In the genomic region with DNA sequence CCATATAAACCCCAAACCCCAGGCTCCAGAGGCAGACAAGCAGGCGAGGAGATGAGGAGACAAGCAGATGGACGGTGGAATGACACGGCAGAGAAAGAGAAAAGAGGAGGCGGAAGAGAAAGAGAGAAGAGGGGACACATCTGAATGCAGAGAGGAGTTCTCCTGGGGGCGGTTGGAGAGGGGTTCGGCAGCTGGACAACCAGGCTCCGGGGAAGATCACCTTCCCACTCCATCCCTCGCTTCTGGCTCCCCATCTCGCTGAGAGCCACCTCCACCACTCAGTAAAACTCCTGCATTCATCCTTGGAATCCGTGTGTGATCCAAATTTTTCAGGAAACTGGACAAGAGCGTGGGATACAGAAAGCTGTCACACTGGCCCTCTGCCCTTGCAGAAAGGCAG, we compare ENCODE assay signal across 2 cellular contexts.
TF ChIP-seq lines count a peak whose summit lies in the region.

No MANE protein-coding gene starts in this region.

TF ChIP-seq in HepG2, 621 proteins besides CTCF, POLR2A, EP300 and RAD21 (continues in another document):
- TF ChIP-seq, protein P1, sequence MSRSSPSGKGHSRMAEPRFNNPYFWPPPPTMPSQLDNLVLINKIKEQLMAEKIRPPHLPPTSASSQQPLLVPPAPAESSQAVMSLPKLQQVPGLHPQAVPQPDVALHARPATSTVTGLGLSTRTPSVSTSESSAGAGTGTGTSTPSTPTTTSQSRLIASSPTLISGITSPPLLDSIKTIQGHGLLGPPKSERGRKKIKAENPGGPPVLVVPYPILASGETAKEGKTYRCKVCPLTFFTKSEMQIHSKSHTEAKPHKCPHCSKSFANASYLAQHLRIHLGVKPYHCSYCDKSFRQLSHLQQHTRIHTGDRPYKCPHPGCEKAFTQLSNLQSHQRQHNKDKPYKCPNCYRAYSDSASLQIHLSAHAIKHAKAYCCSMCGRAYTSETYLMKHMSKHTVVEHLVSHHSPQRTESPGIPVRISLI (CRISPR knock-in tag; IDR thresholded peaks at IDR 0.05; ENCODE audit: borderline replicate concordance) = no peak
- TF ChIP-seq, protein P2, sequence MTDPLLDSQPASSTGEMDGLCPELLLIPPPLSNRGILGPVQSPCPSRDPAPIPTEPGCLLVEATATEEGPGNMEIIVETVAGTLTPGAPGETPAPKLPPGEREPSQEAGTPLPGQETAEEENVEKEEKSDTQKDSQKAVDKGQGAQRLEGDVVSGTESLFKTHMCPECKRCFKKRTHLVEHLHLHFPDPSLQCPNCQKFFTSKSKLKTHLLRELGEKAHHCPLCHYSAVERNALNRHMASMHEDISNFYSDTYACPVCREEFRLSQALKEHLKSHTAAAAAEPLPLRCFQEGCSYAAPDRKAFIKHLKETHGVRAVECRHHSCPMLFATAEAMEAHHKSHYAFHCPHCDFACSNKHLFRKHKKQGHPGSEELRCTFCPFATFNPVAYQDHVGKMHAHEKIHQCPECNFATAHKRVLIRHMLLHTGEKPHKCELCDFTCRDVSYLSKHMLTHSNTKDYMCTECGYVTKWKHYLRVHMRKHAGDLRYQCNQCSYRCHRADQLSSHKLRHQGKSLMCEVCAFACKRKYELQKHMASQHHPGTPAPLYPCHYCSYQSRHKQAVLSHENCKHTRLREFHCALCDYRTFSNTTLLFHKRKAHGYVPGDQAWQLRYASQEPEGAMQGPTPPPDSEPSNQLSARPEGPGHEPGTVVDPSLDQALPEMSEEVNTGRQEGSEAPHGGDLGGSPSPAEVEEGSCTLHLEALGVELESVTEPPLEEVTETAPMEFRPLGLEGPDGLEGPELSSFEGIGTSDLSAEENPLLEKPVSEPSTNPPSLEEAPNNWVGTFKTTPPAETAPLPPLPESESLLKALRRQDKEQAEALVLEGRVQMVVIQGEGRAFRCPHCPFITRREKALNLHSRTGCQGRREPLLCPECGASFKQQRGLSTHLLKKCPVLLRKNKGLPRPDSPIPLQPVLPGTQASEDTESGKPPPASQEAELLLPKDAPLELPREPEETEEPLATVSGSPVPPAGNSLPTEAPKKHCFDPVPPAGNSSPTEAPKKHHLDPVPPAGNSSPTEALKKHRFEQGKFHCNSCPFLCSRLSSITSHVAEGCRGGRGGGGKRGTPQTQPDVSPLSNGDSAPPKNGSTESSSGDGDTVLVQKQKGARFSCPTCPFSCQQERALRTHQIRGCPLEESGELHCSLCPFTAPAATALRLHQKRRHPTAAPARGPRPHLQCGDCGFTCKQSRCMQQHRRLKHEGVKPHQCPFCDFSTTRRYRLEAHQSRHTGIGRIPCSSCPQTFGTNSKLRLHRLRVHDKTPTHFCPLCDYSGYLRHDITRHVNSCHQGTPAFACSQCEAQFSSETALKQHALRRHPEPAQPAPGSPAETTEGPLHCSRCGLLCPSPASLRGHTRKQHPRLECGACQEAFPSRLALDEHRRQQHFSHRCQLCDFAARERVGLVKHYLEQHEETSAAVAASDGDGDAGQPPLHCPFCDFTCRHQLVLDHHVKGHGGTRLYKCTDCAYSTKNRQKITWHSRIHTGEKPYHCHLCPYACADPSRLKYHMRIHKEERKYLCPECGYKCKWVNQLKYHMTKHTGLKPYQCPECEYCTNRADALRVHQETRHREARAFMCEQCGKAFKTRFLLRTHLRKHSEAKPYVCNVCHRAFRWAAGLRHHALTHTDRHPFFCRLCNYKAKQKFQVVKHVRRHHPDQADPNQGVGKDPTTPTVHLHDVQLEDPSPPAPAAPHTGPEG (CRISPR knock-in tag; IDR thresholded peaks at IDR 0.05) = no peak
- no peak for TF ChIP-seq ZNF607 (CRISPR knock-in tag; IDR thresholded peaks at IDR 0.05; ENCODE audit: borderline replicate concordance)
- no peak for TF ChIP-seq TRAFD1 (CRISPR knock-in tag; IDR thresholded peaks at IDR 0.05; ENCODE audit: borderline replicate concordance)
- TF ChIP-seq ZNF75D (CRISPR knock-in tag; IDR thresholded peaks at IDR 0.05; ENCODE audit: borderline replicate concordance) = no peak

TF ChIP-seq in GM23338, 12 proteins besides CTCF, POLR2A, EP300 and RAD21:
- TF ChIP-seq, protein P3, sequence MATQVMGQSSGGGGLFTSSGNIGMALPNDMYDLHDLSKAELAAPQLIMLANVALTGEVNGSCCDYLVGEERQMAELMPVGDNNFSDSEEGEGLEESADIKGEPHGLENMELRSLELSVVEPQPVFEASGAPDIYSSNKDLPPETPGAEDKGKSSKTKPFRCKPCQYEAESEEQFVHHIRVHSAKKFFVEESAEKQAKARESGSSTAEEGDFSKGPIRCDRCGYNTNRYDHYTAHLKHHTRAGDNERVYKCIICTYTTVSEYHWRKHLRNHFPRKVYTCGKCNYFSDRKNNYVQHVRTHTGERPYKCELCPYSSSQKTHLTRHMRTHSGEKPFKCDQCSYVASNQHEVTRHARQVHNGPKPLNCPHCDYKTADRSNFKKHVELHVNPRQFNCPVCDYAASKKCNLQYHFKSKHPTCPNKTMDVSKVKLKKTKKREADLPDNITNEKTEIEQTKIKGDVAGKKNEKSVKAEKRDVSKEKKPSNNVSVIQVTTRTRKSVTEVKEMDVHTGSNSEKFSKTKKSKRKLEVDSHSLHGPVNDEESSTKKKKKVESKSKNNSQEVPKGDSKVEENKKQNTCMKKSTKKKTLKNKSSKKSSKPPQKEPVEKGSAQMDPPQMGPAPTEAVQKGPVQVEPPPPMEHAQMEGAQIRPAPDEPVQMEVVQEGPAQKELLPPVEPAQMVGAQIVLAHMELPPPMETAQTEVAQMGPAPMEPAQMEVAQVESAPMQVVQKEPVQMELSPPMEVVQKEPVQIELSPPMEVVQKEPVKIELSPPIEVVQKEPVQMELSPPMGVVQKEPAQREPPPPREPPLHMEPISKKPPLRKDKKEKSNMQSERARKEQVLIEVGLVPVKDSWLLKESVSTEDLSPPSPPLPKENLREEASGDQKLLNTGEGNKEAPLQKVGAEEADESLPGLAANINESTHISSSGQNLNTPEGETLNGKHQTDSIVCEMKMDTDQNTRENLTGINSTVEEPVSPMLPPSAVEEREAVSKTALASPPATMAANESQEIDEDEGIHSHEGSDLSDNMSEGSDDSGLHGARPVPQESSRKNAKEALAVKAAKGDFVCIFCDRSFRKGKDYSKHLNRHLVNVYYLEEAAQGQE (IDR thresholded peaks at IDR 0.05; ENCODE audit: unreplicated experiment) = no peak
- TF ChIP-seq EZH2phosphoT487 (IDR thresholded peaks at IDR 0.05; ENCODE audit: unreplicated experiment) = no peak
- no peak for TF ChIP-seq ETS1 (IDR thresholded peaks at IDR 0.05)
- no peak for TF ChIP-seq EZH2 (IDR thresholded peaks at IDR 0.05; ENCODE audit: low read depth, unreplicated experiment)
- no peak for TF ChIP-seq ZNF114 (CRISPR knock-in tag; IDR thresholded peaks at IDR 0.05)
- no peak for TF ChIP-seq NANOG (IDR thresholded peaks at IDR 0.05; ENCODE audit: borderline replicate concordance)
- TF ChIP-seq ZNF331 (CRISPR knock-in tag; IDR thresholded peaks at IDR 0.05; ENCODE audit: low read depth) = no peak
- no peak for TF ChIP-seq POLR2AphosphoS5 (IDR thresholded peaks at IDR 0.05; ENCODE audit: low read depth)
- TF ChIP-seq, protein P4, sequence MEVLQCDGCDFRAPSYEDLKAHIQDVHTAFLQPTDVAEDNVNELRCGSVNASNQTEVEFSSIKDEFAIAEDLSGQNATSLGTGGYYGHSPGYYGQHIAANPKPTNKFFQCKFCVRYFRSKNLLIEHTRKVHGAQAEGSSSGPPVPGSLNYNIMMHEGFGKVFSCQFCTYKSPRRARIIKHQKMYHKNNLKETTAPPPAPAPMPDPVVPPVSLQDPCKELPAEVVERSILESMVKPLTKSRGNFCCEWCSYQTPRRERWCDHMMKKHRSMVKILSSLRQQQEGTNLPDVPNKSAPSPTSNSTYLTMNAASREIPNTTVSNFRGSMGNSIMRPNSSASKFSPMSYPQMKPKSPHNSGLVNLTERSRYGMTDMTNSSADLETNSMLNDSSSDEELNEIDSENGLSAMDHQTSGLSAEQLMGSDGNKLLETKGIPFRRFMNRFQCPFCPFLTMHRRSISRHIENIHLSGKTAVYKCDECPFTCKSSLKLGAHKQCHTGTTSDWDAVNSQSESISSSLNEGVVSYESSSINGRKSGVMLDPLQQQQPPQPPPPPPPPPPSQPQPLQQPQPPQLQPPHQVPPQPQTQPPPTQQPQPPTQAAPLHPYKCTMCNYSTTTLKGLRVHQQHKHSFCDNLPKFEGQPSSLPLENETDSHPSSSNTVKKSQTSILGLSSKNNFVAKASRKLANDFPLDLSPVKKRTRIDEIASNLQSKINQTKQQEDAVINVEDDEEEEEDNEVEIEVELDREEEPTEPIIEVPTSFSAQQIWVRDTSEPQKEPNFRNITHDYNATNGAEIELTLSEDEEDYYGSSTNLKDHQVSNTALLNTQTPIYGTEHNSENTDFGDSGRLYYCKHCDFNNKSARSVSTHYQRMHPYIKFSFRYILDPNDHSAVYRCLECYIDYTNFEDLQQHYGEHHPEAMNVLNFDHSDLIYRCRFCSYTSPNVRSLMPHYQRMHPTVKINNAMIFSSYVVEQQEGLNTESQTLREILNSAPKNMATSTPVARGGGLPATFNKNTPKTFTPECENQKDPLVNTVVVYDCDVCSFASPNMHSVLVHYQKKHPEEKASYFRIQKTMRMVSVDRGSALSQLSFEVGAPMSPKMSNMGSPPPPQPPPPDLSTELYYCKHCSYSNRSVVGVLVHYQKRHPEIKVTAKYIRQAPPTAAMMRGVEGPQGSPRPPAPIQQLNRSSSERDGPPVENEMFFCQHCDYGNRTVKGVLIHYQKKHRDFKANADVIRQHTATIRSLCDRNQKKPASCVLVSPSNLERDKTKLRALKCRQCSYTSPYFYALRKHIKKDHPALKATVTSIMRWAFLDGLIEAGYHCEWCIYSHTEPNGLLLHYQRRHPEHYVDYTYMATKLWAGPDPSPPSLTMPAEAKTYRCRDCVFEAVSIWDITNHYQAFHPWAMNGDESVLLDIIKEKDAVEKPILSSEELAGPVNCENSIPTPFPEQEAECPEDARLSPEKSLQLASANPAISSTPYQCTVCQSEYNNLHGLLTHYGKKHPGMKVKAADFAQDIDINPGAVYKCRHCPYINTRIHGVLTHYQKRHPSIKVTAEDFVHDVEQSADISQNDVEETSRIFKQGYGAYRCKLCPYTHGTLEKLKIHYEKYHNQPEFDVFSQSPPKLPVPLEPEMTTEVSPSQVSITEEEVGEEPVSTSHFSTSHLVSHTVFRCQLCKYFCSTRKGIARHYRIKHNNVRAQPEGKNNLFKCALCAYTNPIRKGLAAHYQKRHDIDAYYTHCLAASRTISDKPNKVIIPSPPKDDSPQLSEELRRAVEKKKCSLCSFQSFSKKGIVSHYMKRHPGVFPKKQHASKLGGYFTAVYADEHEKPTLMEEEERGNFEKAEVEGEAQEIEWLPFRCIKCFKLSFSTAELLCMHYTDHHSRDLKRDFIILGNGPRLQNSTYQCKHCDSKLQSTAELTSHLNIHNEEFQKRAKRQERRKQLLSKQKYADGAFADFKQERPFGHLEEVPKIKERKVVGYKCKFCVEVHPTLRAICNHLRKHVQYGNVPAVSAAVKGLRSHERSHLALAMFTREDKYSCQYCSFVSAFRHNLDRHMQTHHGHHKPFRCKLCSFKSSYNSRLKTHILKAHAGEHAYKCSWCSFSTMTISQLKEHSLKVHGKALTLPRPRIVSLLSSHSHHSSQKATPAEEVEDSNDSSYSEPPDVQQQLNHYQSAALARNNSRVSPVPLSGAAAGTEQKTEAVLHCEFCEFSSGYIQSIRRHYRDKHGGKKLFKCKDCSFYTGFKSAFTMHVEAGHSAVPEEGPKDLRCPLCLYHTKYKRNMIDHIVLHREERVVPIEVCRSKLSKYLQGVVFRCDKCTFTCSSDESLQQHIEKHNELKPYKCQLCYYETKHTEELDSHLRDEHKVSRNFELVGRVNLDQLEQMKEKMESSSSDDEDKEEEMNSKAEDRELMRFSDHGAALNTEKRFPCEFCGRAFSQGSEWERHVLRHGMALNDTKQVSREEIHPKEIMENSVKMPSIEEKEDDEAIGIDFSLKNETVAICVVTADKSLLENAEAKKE (CRISPR knock-in tag; IDR thresholded peaks at IDR 0.05) = no peak
- TF ChIP-seq STAT1 (IDR thresholded peaks at IDR 0.05; ENCODE audit: unreplicated experiment) = no peak
- no peak for TF ChIP-seq JUNB (IDR thresholded peaks at IDR 0.05; ENCODE audit: unreplicated experiment)
- no peak for TF ChIP-seq CREB1 (CRISPR knock-in tag; IDR thresholded peaks at IDR 0.05; ENCODE audit: low read depth)
